9 cellular contexts compared by ENCODE assay signal in genomic region chr18:74342416-74343043, GRCh38. TPM values are rescaled to one million over a fixed set of nuclear protein-coding genes. Genes with fewer than 3 reads are reported as not detected.
DNase-seq lines count a peak whose midpoint lies in the region; ATAC-seq and TF ChIP-seq lines count a peak whose summit lies in the region.
"Had no signal": no experiment of that assay in that cellular context is flagged by ENCODE, and none has a peak within 500 bp of the region (broad histone marks: within the 10 kb centered on the region; RNA-seq: fewer than 3 reads in every experiment).

No MANE protein-coding gene starts in this region.

- no peaks in the 10 kb centered on the region for H3K9me2 ChIP-seq in Loucy (replicated peaks; ENCODE audit: low read depth, low read length)

- H3K36me3 Mint-ChIP-seq in activated T-cell treated with anti-CD3 and anti-CD28 coated beads, Interleukin-2, amount 50 U/mL, for 72 hours (ENCODE audit: insufficient read depth in 2 of 2): no peaks in the 10 kb centered on the region
- no peaks in the 10 kb centered on the region for H3K36me3 Mint-ChIP-seq in progenitor cell of endocrine pancreas (ENCODE audit: insufficient read depth)
- H3K36me3 Mint-ChIP-seq: activated naive CD8-positive, alpha-beta T cell treated with anti-CD3 and anti-CD28 coated beads, Interleukin-2, amount 10 ng/mL, durations not matched to agents 7 days and 5 days had no signal

- H3K27ac Mint-ChIP-seq in activated T-cell treated with anti-CD3 and anti-CD28 coated beads, Interleukin-2, amount 50 U/mL, for 72 hours: peak overlapping the region; percentile 23
- H3K27ac Mint-ChIP-seq in progenitor cell of endocrine pancreas: no peak overlapping the region
- H3K27ac Mint-ChIP-seq: activated naive CD8-positive, alpha-beta T cell treated with anti-CD3 and anti-CD28 coated beads, Interleukin-2, amount 10 ng/mL, durations not matched to agents 7 days and 5 days had no signal

- H3K9ac ChIP-seq in Loucy (ENCODE audit: low read depth, low read length, poor library complexity, severe bottlenecking): no peak overlapping the region

- TF ChIP-seq CTCF in Loucy (conservative IDR thresholded peaks at IDR 0.05; ENCODE audit: low read length) (peak; percentile 79), fibroblast of mammary gland (conservative IDR thresholded peaks at IDR 0.05; ENCODE audit: control insufficient read depth, insufficient read depth, low read depth, low read length) (peak; percentile 70), progenitor cell of endocrine pancreas (IDR thresholded peaks at IDR 0.05; ENCODE audit: unreplicated experiment) (peak; percentile 88)

- H3K9me3 ChIP-seq in Loucy (ENCODE audit: insufficient read depth, low read depth, low read length): no peaks in the 10 kb centered on the region
- no peaks in the 10 kb centered on the region for H3K9me3 ChIP-seq in MG63

- H3K4me1 Mint-ChIP-seq in activated T-cell treated with anti-CD3 and anti-CD28 coated beads, Interleukin-2, amount 50 U/mL, for 72 hours (ENCODE audit: low read depth): no peaks in the 10 kb centered on the region
- peaks cover 3% of the 10 kb centered on the region for H3K4me1 Mint-ChIP-seq in progenitor cell of endocrine pancreas (ENCODE audit: low read depth)

- H3K36me3 ChIP-seq in Loucy (ENCODE audit: insufficient read depth, low read length): no peaks in the 10 kb centered on the region
- no peaks in the 10 kb centered on the region for H3K36me3 ChIP-seq in MG63

- no peaks in the 10 kb centered on the region for H3K4me1 ChIP-seq in Loucy (ENCODE audit: insufficient read depth, low read length, poor library complexity, severe bottlenecking)

- no peak for ATAC-seq in activated T-cell treated with anti-CD3 and anti-CD28 coated beads, Interleukin-2, amount 50 U/mL, for 72 hours (replicated peaks in 1 of 2)
- ATAC-seq in GM18909 (IDR thresholded peaks at IDR 0.05; ENCODE audit: poor library complexity, unreplicated experiment): no peak

- H3K4me2 ChIP-seq in Loucy (ENCODE audit: low read depth, low read length, poor library complexity, severe bottlenecking): no peak overlapping the region

- peak; percentile 23 to 27 for DNase-seq in activated T-cell treated with anti-CD3 and anti-CD28 coated beads, Interleukin-2, amount 50 U/mL, for 72 hours
- DNase-seq in activated T-cell treated with anti-CD3 and anti-CD28 coated beads, Interleukin-2, amount 50 U/mL, for 48 hours: no peak
- DNase-seq in SKM-1 (lab: John Stamatoyannopoulos, UW; ENCODE audit: unreplicated experiment): peak; percentile 21
- DNase-seq in fibroblast of mammary gland (ENCODE audit: low read depth): peak; percentile 83
- DNase-seq in progenitor cell of endocrine pancreas (ENCODE audit: low spot score, unreplicated experiment): no peak
- DNase-seq in MG63: no peak
- DNase-seq: activated naive CD8-positive, alpha-beta T cell treated with anti-CD3 and anti-CD28 coated beads, Interleukin-2, amount 10 ng/mL, durations not matched to agents 7 days and 5 days had no signal

- no peak overlapping the region for H3K4me3 ChIP-seq in Loucy (ENCODE audit: low read length, poor library complexity, severe bottlenecking)
- H3K4me3 ChIP-seq in fibroblast of mammary gland (ENCODE audit: control insufficient read depth, low read depth, low read length): no peak overlapping the region
- no peak overlapping the region for H3K4me3 ChIP-seq in MG63

- H3K27me3 Mint-ChIP-seq in activated T-cell treated with anti-CD3 and anti-CD28 coated beads, Interleukin-2, amount 50 U/mL, for 72 hours (ENCODE audit: low read depth): peaks cover 4% of the 10 kb centered on the region
- H3K27me3 Mint-ChIP-seq in progenitor cell of endocrine pancreas: no peaks in the 10 kb centered on the region

- H3K27me3 ChIP-seq in Loucy (ENCODE audit: insufficient read depth, low read length, poor library complexity, severe bottlenecking) (no peaks in the 10 kb centered on the region), MG63 (no peaks in the 10 kb centered on the region)

- H3K79me2 ChIP-seq in Loucy (ENCODE audit: insufficient read depth, low read length): no peaks in the 10 kb centered on the region

- no peaks in the 10 kb centered on the region for H3F3A ChIP-seq in Loucy (ENCODE audit: low read depth)

- peak overlapping the region; percentile 39; the same call in 1 of the 2 replicates for H2AFZ ChIP-seq in Loucy (ENCODE audit: low read length)

- H4K20me1 ChIP-seq in Loucy (ENCODE audit: insufficient read depth, low read length, poor library complexity, severe bottlenecking): no peaks in the 10 kb centered on the region

- no peak overlapping the region for H3K4me3 Mint-ChIP-seq in activated T-cell treated with anti-CD3 and anti-CD28 coated beads, Interleukin-2, amount 50 U/mL, for 72 hours
- no peak overlapping the region for H3K4me3 Mint-ChIP-seq in progenitor cell of endocrine pancreas (ENCODE audit: low read depth)
- H3K4me3 Mint-ChIP-seq: activated naive CD8-positive, alpha-beta T cell treated with anti-CD3 and anti-CD28 coated beads, Interleukin-2, amount 10 ng/mL, durations not matched to agents 7 days and 5 days had no signal

- H3K9me3 Mint-ChIP-seq in activated T-cell treated with anti-CD3 and anti-CD28 coated beads, Interleukin-2, amount 50 U/mL, for 72 hours: no peaks in the 10 kb centered on the region
- H3K9me3 Mint-ChIP-seq in progenitor cell of endocrine pancreas (ENCODE audit: low read depth): no peaks in the 10 kb centered on the region
- H3K9me3 Mint-ChIP-seq: activated naive CD8-positive, alpha-beta T cell treated with anti-CD3 and anti-CD28 coated beads, Interleukin-2, amount 10 ng/mL, durations not matched to agents 7 days and 5 days had no signal

RNA-seq across cellular contexts. Expression of gene C18orf63, which starts 26.9 kb away (rescaled TPM):
- total RNA-seq in activated T-cell treated with anti-CD3 and anti-CD28 coated beads, Interleukin-2, amount 50 U/mL, for 72 hours: not detected
- total RNA-seq in progenitor cell of endocrine pancreas: not detected in 2 replicates
- total RNA-seq in MG63 (2014; rRNA removed; shearing (Covaris generic); ENCODE audit: low replicate concordance): not detected in 2 replicates
- total RNA-seq: activated naive CD8-positive, alpha-beta T cell treated with anti-CD3 and anti-CD28 coated beads, Interleukin-2, amount 10 ng/mL, durations not matched to agents 7 days and 5 days had no signal

RNA-seq across cellular contexts. Expression of gene CYB5A, which starts 50.8 kb away (rescaled TPM):
- total RNA-seq in activated T-cell treated with anti-CD3 and anti-CD28 coated beads, Interleukin-2, amount 50 U/mL, for 72 hours: 10 to 100 TPM; 45.1 to 47.8 TPM
- 213 and 223 TPM in 2 replicates for total RNA-seq in progenitor cell of endocrine pancreas
- total RNA-seq in MG63 (2014; rRNA removed; shearing (Covaris generic); ENCODE audit: low replicate concordance): not detected in 2 replicates

Comparison
In these comparisons a context has a peak if more than half of its experiments do, and no peak if none do; other contexts are left out.
1. DNase-seq: peak in activated T-cell treated with anti-CD3 and anti-CD28 coated beads, Interleukin-2, amount 50 U/mL, for 72 hours (2 of 2), SKM-1 (single experiment) and fibroblast of mammary gland (single experiment); none in activated T-cell treated with anti-CD3 and anti-CD28 coated beads, Interleukin-2, amount 50 U/mL, for 48 hours (0 of 2), progenitor cell of endocrine pancreas (single experiment) and MG63 (single experiment).
2. RNA of gene CYB5A, which starts 50.8 kb away (total RNA-seq): 213 to 223 TPM in progenitor cell of endocrine pancreas and 45.1 to 47.8 TPM in activated T-cell treated with anti-CD3 and anti-CD28 coated beads, Interleukin-2, amount 50 U/mL, for 72 hours; not detected in MG63; every median in the first group is over 10 times any median in the second.
3. Peak in every context shown above with its lines, with median percentiles within 50 percentile points of each other: CTCF ChIP-seq.